21 cellular contexts compared by ENCODE assay signal in genomic region chr17:75821552-75821951, GRCh38. TPM values are rescaled to one million over a fixed set of nuclear protein-coding genes. Genes with fewer than 3 reads are reported as not detected.
A peak's percentile ranks its signal among the peaks of the same experiment; 100 is the strongest.
DNase-seq lines count a peak whose midpoint lies in the region; ATAC-seq, FAIRE-seq and TF ChIP-seq lines count a peak whose summit lies in the region.
"Had no signal": no experiment of that assay in that cellular context is flagged by ENCODE, and none has a peak within 500 bp of the region (broad histone marks: within the 10 kb centered on the region; RNA-seq: fewer than 3 reads in every experiment).

No MANE protein-coding gene starts in this region.

- CTCF ChIA-PET in activated CD4-positive, alpha-beta T cell treated with anti-CD3 and anti-CD28 coated beads for 36 hours (lab: Charles Lee): interaction anchor here (0.6 to 1.5 kb wide), 4 partner anchors 9 to 68 kb away, joined by 3 to 4 read pairs (median 3); partner anchors contain the start of gene GALK1

- no peaks in the 10 kb centered on the region for H3K27me3 Mint-ChIP-seq in activated CD4-positive, alpha-beta T cell treated with anti-CD3 and anti-CD28 coated beads for 36 hours
- no peaks in the 10 kb centered on the region for H3K27me3 Mint-ChIP-seq in activated naive CD8-positive, alpha-beta T cell treated with anti-CD3 and anti-CD28 coated beads, Interleukin-2, amount 10 ng/mL, durations not matched to agents 7 days and 5 days
- H3K27me3 Mint-ChIP-seq: progenitor cell of endocrine pancreas had no signal

- no peaks in the 10 kb centered on the region for H3F3A ChIP-seq in GM23248 (ENCODE audit: insufficient read depth)

- no peak for TF ChIP-seq CTCF in osteoblast (IDR thresholded peaks at IDR 0.05; ENCODE audit: extremely low read depth, low read depth, low read length)

- H3K9me2 ChIP-seq in GM23248 (ENCODE audit: insufficient read depth): no peaks in the 10 kb centered on the region

- H4K20me1 ChIP-seq in osteoblast (ENCODE audit: insufficient read depth, low read length) (no peaks in the 10 kb centered on the region), GM23248 (ENCODE audit: insufficient read depth) (no peaks in the 10 kb centered on the region)

- H3K4me1 Mint-ChIP-seq in activated CD4-positive, alpha-beta T cell treated with anti-CD3 and anti-CD28 coated beads for 36 hours: peaks cover 15% of the 10 kb centered on the region
- H3K4me1 Mint-ChIP-seq in activated naive CD8-positive, alpha-beta T cell treated with anti-CD3 and anti-CD28 coated beads, Interleukin-2, amount 10 ng/mL, durations not matched to agents 7 days and 5 days: peaks cover 14% of the 10 kb centered on the region
- H3K4me1 Mint-ChIP-seq: H9, nephron progenitor cell had no signal

- no peak overlapping the region for H3K9ac ChIP-seq in GM23248

- POLR2A ChIA-PET in activated CD4-positive, alpha-beta T cell treated with anti-CD3 and anti-CD28 coated beads for 36 hours (lab: Charles Lee): interaction anchor here (0.6 to 1.1 kb wide), 2 partner anchors 26 to 711 kb away, joined by 3 to 5 read pairs; no protein-coding TSS in a partner anchor
- POLR2A ChIA-PET in activated naive CD8-positive, alpha-beta T cell treated with anti-CD3 and anti-CD28 coated beads, Interleukin-2, amount 10 ng/mL, durations not matched to agents 7 days and 5 days (lab: Charles Lee): interaction anchor here (0.5 to 11.0 kb wide), 7 partner anchors 12 to 45 kb away, joined by 3 to 121 read pairs (median 6); partner anchors contain the start of gene UNC13D

- peaks cover 41% of the 10 kb centered on the region for H3K36me3 ChIP-seq in osteoblast (ENCODE audit: insufficient read depth, low read length)
- H3K36me3 ChIP-seq in GM23248 (ENCODE audit: low read depth): no peaks in the 10 kb centered on the region; the same call in 1 of the 2 replicates

- H3K9me3 ChIP-seq in osteoblast (ENCODE audit: low read depth, low read length) (no peaks in the 10 kb centered on the region), GM23248 (ENCODE audit: low read depth) (no peaks in the 10 kb centered on the region)
- H3K9me3 ChIP-seq: A549, heart left ventricle, tibial artery had no signal

- ATAC-seq in activated CD4-positive, alpha-beta T cell treated with anti-CD3 and anti-CD28 coated beads for 36 hours: no peak
- no peak for ATAC-seq in activated naive CD8-positive, alpha-beta T cell treated with anti-CD3 and anti-CD28 coated beads, Interleukin-2, amount 10 ng/mL, durations not matched to agents 7 days and 5 days (ENCODE audit: low read depth)
- no peak for ATAC-seq in HG03571 (IDR thresholded peaks at IDR 0.05; ENCODE audit: unreplicated experiment)
- ATAC-seq: A549, heart left ventricle, PC-3 had no signal

- no peak overlapping the region for H3K4me3 Mint-ChIP-seq in activated CD4-positive, alpha-beta T cell treated with anti-CD3 and anti-CD28 coated beads for 36 hours
- H3K4me3 Mint-ChIP-seq in activated naive CD8-positive, alpha-beta T cell treated with anti-CD3 and anti-CD28 coated beads, Interleukin-2, amount 10 ng/mL, durations not matched to agents 7 days and 5 days: no peak overlapping the region
- H3K4me3 Mint-ChIP-seq: H9, nephron progenitor cell had no signal

- peaks cover 18% of the 10 kb centered on the region for H3K36me3 Mint-ChIP-seq in activated CD4-positive, alpha-beta T cell treated with anti-CD3 and anti-CD28 coated beads for 36 hours (ENCODE audit: low read depth)
- peaks cover 5% of the 10 kb centered on the region for H3K36me3 Mint-ChIP-seq in activated naive CD8-positive, alpha-beta T cell treated with anti-CD3 and anti-CD28 coated beads, Interleukin-2, amount 10 ng/mL, durations not matched to agents 7 days and 5 days

- WGBS in GM23248 (ENCODE audit: low coverage in 1 of 2, low lambda C conversion rate in 2 of 2, missing lambda C conversion rate in 2 of 2), 2 experiments: 93 to 96% methylated on average over 7 of the region's 7 CpGs

- H3K27me3 ChIP-seq in osteoblast (ENCODE audit: insufficient read depth, low read length) (no peaks in the 10 kb centered on the region), GM23248 (replicated peaks; ENCODE audit: insufficient read depth) (no peaks in the 10 kb centered on the region)
- H3K27me3 ChIP-seq: heart left ventricle, tibial artery had no signal

- FAIRE-seq in HTR-8/SVneo (lab: Jason Lieb, UNC): peak; percentile 4
- FAIRE-seq: A549, islet of Langerhans had no signal

- in situ Hi-C loops in GM23248 (cut with MboI): no loop called here

- no peak overlapping the region for H3K27ac ChIP-seq in osteoblast (ENCODE audit: low read depth, low read length)
- no peak overlapping the region for H3K27ac ChIP-seq in GM23248
- H3K27ac ChIP-seq: A549, heart left ventricle, tibial artery had no signal

- peak overlapping the region; percentile 45 for H3K27ac Mint-ChIP-seq in activated CD4-positive, alpha-beta T cell treated with anti-CD3 and anti-CD28 coated beads for 36 hours
- H3K27ac Mint-ChIP-seq in activated naive CD8-positive, alpha-beta T cell treated with anti-CD3 and anti-CD28 coated beads, Interleukin-2, amount 10 ng/mL, durations not matched to agents 7 days and 5 days: peak overlapping the region; percentile 87
- H3K27ac Mint-ChIP-seq: nephron progenitor cell, progenitor cell of endocrine pancreas had no signal

- no peaks in the 10 kb centered on the region for H3K4me1 ChIP-seq in osteoblast (ENCODE audit: insufficient read depth, low read length)
- H3K4me1 ChIP-seq in GM23248 (ENCODE audit: insufficient read depth): no peaks in the 10 kb centered on the region
- H3K4me1 ChIP-seq: A549 had no signal

- H3K4me2 ChIP-seq in osteoblast (ENCODE audit: insufficient read depth, low read length) (no peak overlapping the region), GM23248 (ENCODE audit: unreplicated experiment) (no peak overlapping the region)
- H3K4me2 ChIP-seq: A549 had no signal

- H3K79me2 ChIP-seq in osteoblast (ENCODE audit: insufficient read depth, low read length) (no peaks in the 10 kb centered on the region), GM23248 (ENCODE audit: insufficient read depth) (no peaks in the 10 kb centered on the region)

- H2AFZ ChIP-seq in osteoblast (ENCODE audit: low read length) (no peak overlapping the region), GM23248 (no peak overlapping the region)

- H3K4me3 ChIP-seq in osteoblast (ENCODE audit: insufficient read depth, low read length): no peak overlapping the region
- H3K4me3 ChIP-seq in GM23248: no peak overlapping the region
- H3K4me3 ChIP-seq: A549, heart left ventricle, skin epidermis, tibial artery had no signal

- DNase-seq in activated CD4-positive, alpha-beta T cell treated with anti-CD3 and anti-CD28 coated beads for 36 hours: no peak
- no peak for DNase-seq in activated CD4-positive, alpha-beta T cell treated with anti-CD3 and anti-CD28 coated beads, Interleukin-2, amount 50 U/mL, for 1 hour
- DNase-seq in HTR-8/SVneo (ENCODE audit: insufficient read length, low spot score) (no peak), osteoblast (ENCODE audit: insufficient read length, low spot score, missing footprints) (peak; percentile 42), GM23248 (no peak), NCI-H2196 (lab: John Stamatoyannopoulos, UW; ENCODE audit: unreplicated experiment) (no peak)
- no peak for DNase-seq in activated naive CD8-positive, alpha-beta T cell treated with anti-CD3 and anti-CD28 coated beads, Interleukin-2, amount 10 ng/mL, durations not matched to agents 7 days and 5 days
- DNase-seq: activated gamma-delta T cell, DND-41, NCI-H1092 treated with DMSO at 0.1 percent for 48 hours, NCI-H526 treated with DMSO at 0.1 percent for 48 hours, nephron progenitor cell, PC-3, tibial artery had no signal

- intact Hi-C loops in activated CD4-positive, alpha-beta T cell treated with anti-CD3 and anti-CD28 coated beads for 36 hours (cut with DNase I, micrococcal nuclease): no loop called here

- no peaks in the 10 kb centered on the region for H3K9me3 Mint-ChIP-seq in activated CD4-positive, alpha-beta T cell treated with anti-CD3 and anti-CD28 coated beads for 36 hours (ENCODE audit: low read depth)
- H3K9me3 Mint-ChIP-seq in activated naive CD8-positive, alpha-beta T cell treated with anti-CD3 and anti-CD28 coated beads, Interleukin-2, amount 10 ng/mL, durations not matched to agents 7 days and 5 days: no peaks in the 10 kb centered on the region
- H3K9me3 Mint-ChIP-seq: H9, nephron progenitor cell had no signal

RNA-seq across cellular contexts. Expression of gene UNC13D, which starts 22.7 kb away (rescaled TPM):
- total RNA-seq in activated CD4-positive, alpha-beta T cell treated with anti-CD3 and anti-CD28 coated beads for 36 hours: 100 to 1,000 TPM; 106 to 133 TPM
- 100 to 1,000 TPM; 221 to 222 TPM for total RNA-seq in activated naive CD8-positive, alpha-beta T cell treated with anti-CD3 and anti-CD28 coated beads, Interleukin-2, amount 10 ng/mL, durations not matched to agents 7 days and 5 days
- 1.1 and 2.1 TPM in 2 replicates for total RNA-seq in osteoblast
- under 0.01 and 0.65 TPM in 2 replicates for total RNA-seq in GM23248 (2014; rRNA removed; shearing (Covaris generic))
- polyA plus RNA-seq in GM23248 (2016; fragmentation: Nextera tagmentation; extraction: Ambion mirVana): 0.06 TPM in 1 of 2 replicates, not detected in the other

RNA-seq across cellular contexts. Expression of gene WBP2, which starts 33.6 kb away (rescaled TPM):
- total RNA-seq in activated CD4-positive, alpha-beta T cell treated with anti-CD3 and anti-CD28 coated beads for 36 hours: 10 to 100 TPM; 68.7 to 74.1 TPM
- 100 to 1,000 TPM; 107 TPM for total RNA-seq in activated naive CD8-positive, alpha-beta T cell treated with anti-CD3 and anti-CD28 coated beads, Interleukin-2, amount 10 ng/mL, durations not matched to agents 7 days and 5 days
- total RNA-seq in osteoblast: 31.1 and 38.3 TPM in 2 replicates
- total RNA-seq in GM23248 (2014; rRNA removed; shearing (Covaris generic)): 17.4 and 22.9 TPM in 2 replicates
- polyA plus RNA-seq in GM23248 (2016; fragmentation: Nextera tagmentation; extraction: Ambion mirVana): 59.4 and 64.8 TPM in 2 replicates

RNA-seq across cellular contexts. Expression of gene UNK, which starts 36.9 kb away (rescaled TPM):
- total RNA-seq in activated CD4-positive, alpha-beta T cell treated with anti-CD3 and anti-CD28 coated beads for 36 hours: 10 to 100 TPM; 24.5 to 33.7 TPM
- total RNA-seq in activated naive CD8-positive, alpha-beta T cell treated with anti-CD3 and anti-CD28 coated beads, Interleukin-2, amount 10 ng/mL, durations not matched to agents 7 days and 5 days: 10 to 100 TPM; 37.4 to 39.8 TPM
- total RNA-seq in osteoblast: 18.5 and 23.6 TPM in 2 replicates
- 11.5 and 20.2 TPM in 2 replicates for total RNA-seq in GM23248 (2014; rRNA removed; shearing (Covaris generic))
- 12.4 and 13.3 TPM in 2 replicates for polyA plus RNA-seq in GM23248 (2016; fragmentation: Nextera tagmentation; extraction: Ambion mirVana)

RNA-seq across cellular contexts. Expression of gene GALK1, which starts 56.6 kb away (rescaled TPM):
- 10 to 100 TPM; 50.3 to 63.2 TPM for total RNA-seq in activated CD4-positive, alpha-beta T cell treated with anti-CD3 and anti-CD28 coated beads for 36 hours
- total RNA-seq in activated naive CD8-positive, alpha-beta T cell treated with anti-CD3 and anti-CD28 coated beads, Interleukin-2, amount 10 ng/mL, durations not matched to agents 7 days and 5 days: 10 to 100 TPM; 50.4 to 53.0 TPM
- total RNA-seq in osteoblast: 25.3 and 27.7 TPM in 2 replicates
- 16.6 and 40.6 TPM in 2 replicates for total RNA-seq in GM23248 (2014; rRNA removed; shearing (Covaris generic))
- 46.5 and 47.3 TPM in 2 replicates for polyA plus RNA-seq in GM23248 (2016; fragmentation: Nextera tagmentation; extraction: Ambion mirVana)

RNA-seq across cellular contexts. Expression of gene TRIM47, which starts 56.8 kb away (rescaled TPM):
- total RNA-seq in activated CD4-positive, alpha-beta T cell treated with anti-CD3 and anti-CD28 coated beads for 36 hours: 10 to 100 TPM; 13.4 to 19.9 TPM
- 10 to 100 TPM; 23.2 to 27.9 TPM for total RNA-seq in activated naive CD8-positive, alpha-beta T cell treated with anti-CD3 and anti-CD28 coated beads, Interleukin-2, amount 10 ng/mL, durations not matched to agents 7 days and 5 days
- total RNA-seq in osteoblast: 21.7 and 22.4 TPM in 2 replicates
- total RNA-seq in GM23248 (2014; rRNA removed; shearing (Covaris generic)): 1.4 and 2.4 TPM in 2 replicates
- polyA plus RNA-seq in GM23248 (2016; fragmentation: Nextera tagmentation; extraction: Ambion mirVana): 1.2 and 2.0 TPM in 2 replicates

Comparison
In these comparisons a context has a peak if more than half of its experiments do, and no peak if none do; other contexts are left out.
1. RNA of gene UNC13D, which starts 22.7 kb away (total RNA-seq): 221 to 222 TPM in activated naive CD8-positive, alpha-beta T cell treated with anti-CD3 and anti-CD28 coated beads, Interleukin-2, amount 10 ng/mL, durations not matched to agents 7 days and 5 days and 106 to 133 TPM in activated CD4-positive, alpha-beta T cell treated with anti-CD3 and anti-CD28 coated beads for 36 hours; 1.1 to 2.1 TPM in osteoblast and under 0.01 to 0.65 TPM in GM23248; every median in the first group is over 10 times any median in the second.